In the genomic region with DNA sequence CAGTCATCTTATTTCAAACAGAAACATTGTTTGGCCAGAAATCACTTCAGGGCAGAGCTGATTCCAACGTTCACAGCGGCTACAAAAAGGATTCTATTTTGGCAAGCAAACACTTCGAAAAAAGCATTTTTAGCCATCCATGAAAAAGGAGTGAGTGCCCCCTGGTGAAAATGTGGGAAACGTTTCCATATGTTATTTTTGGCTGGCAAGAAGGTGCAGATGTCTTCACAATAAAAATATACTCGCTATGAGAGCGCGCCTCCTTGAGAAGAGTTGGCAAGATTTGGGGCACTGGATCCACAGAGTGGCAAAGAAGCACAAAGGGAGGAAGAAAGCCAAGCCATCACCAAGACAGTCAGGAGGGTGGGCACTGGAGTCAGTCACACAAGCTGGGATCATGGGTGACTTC, we compare ENCODE assay signal across 9 cellular contexts.
DNase-seq lines count a peak whose midpoint lies in the region; ATAC-seq lines count a peak whose summit lies in the region.
"Had no signal": no experiment of that assay in that cellular context is flagged by ENCODE, and none has a peak within 500 bp of the region (broad histone marks: within the 10 kb centered on the region; RNA-seq: fewer than 3 reads in every experiment).

No MANE protein-coding gene starts in this region.

- H3K27me3 ChIP-seq in SJCRH30 = no peaks in the 10 kb centered on the region
- H3K27me3 ChIP-seq: BLaER1 treated with 17β-estradiol and CSF1 and Interleukin-3, amounts not matched to agents 10 nM and 100 nM had no signal

- ATAC-seq in GM19455 (IDR thresholded peaks at IDR 0.05; ENCODE audit: unreplicated experiment) (no peak), GM21515 (IDR thresholded peaks at IDR 0.05; ENCODE audit: unreplicated experiment) (no peak), HG02763 (IDR thresholded peaks at IDR 0.05; ENCODE audit: unreplicated experiment) (no peak)

- H3K36me3 ChIP-seq in SJCRH30 = no peaks in the 10 kb centered on the region
- H3K36me3 ChIP-seq: BLaER1 treated with 17β-estradiol and CSF1 and Interleukin-3, amounts not matched to agents 10 nM and 100 nM had no signal

- H3K27ac ChIP-seq in SJCRH30 = no peak overlapping the region
- H3K27ac ChIP-seq: BLaER1 treated with 17β-estradiol and CSF1 and Interleukin-3, amounts not matched to agents 10 nM and 100 nM had no signal

- DNase-seq in AG08396 (ENCODE audit: low spot score) (peak; percentile 4), NCI-H1105 (lab: John Stamatoyannopoulos, UW) (peak; percentile 78), SJCRH30 (peak; percentile 5 to 57), kidney tubule cell (ENCODE audit: low spot score) (peak; percentile 45), germinal center (ENCODE audit: low spot score) (no peak)

- H3K4me1 ChIP-seq in SJCRH30 = no peaks in the 10 kb centered on the region
- H3K4me1 ChIP-seq: BLaER1 treated with 17β-estradiol and CSF1 and Interleukin-3, amounts not matched to agents 10 nM and 100 nM had no signal

- H3K4me3 ChIP-seq in SJCRH30 = no peak overlapping the region
- H3K4me3 ChIP-seq: BLaER1 treated with 17β-estradiol and CSF1 and Interleukin-3, amounts not matched to agents 10 nM and 100 nM had no signal

- no peaks in the 10 kb centered on the region for H3K9me3 ChIP-seq in SJCRH30 (replicated peaks)
- H3K9me3 ChIP-seq: BLaER1 treated with 17β-estradiol and CSF1 and Interleukin-3, amounts not matched to agents 10 nM and 100 nM had no signal
